In genomic region chr2:158473300-158473699, GRCh38 we compare ENCODE assay signal across 1 cellular context. TPM values are rescaled to one million over a fixed set of nuclear protein-coding genes. Genes with fewer than 3 reads are reported as not detected.
"Had no signal": no experiment of that assay in that cellular context is flagged by ENCODE, and none has a peak within 500 bp of the region (broad histone marks: within the 10 kb centered on the region; RNA-seq: fewer than 3 reads in every experiment).

No MANE protein-coding gene starts in this region.

RNA-seq across cellular contexts. Expression of gene CCDC148, which starts 16.7 kb away (rescaled TPM):
- total RNA-seq: GM12878 had no signal
